Comparison of ENCODE assay signal across 8 cellular contexts in genomic region chr3:123489400-123490004, GRCh38. TPM values are rescaled to one million over a fixed set of nuclear protein-coding genes. Genes with fewer than 3 reads are reported as not detected.
DNase-seq lines count a peak whose midpoint lies in the region; ATAC-seq, FAIRE-seq and TF ChIP-seq lines count a peak whose summit lies in the region.

No MANE protein-coding gene starts in this region.

- H3K36me3 Mint-ChIP-seq in CD14-positive monocyte, result peaks cover 30 to 31% of the 10 kb centered on the region in 2 donors

- H3K4me2 ChIP-seq in neuronal stem cell (ENCODE audit: insufficient read depth, low read length, poor library complexity, severe bottlenecking), result no peak overlapping the region

- no peak overlapping the region for H4K8ac ChIP-seq in neuronal stem cell (ENCODE audit: low read depth, low read length)

- no peaks in the 10 kb centered on the region for H3K4me1 Mint-ChIP-seq in CD14-positive monocyte

- no peak overlapping the region for H3K27ac Mint-ChIP-seq in CD14-positive monocyte

- no peak overlapping the region for H2BK12ac ChIP-seq in neuronal stem cell (ENCODE audit: low read length)

- WGBS in neuronal stem cell (ENCODE audit: extremely low coverage in 2 of 2, insufficient read length in 2 of 2, insufficient replicate concordance in 1 of 2), 2 donors, result no CpG with 5 or more reads among the region's 8 CpGs

- H2AFZ ChIP-seq in neuronal stem cell (ENCODE audit: low read length), result no peak overlapping the region

- H3K9ac ChIP-seq in neuronal stem cell (ENCODE audit: low read depth, low read length, poor library complexity), result no peak overlapping the region

- peaks cover 5% of the 10 kb centered on the region; the same call in 1 of the 2 replicates for H3K4me1 ChIP-seq in HAP-1
- H3K4me1 ChIP-seq in neuronal stem cell (ENCODE audit: control insufficient read depth in 2 of 2, insufficient read depth in 1 of 2, low read depth in 1 of 2, low read length in 2 of 2), result peaks cover 0 to 6% of the 10 kb centered on the region in 2 donors

- no peak overlapping the region for H2AK5ac ChIP-seq in neuronal stem cell (ENCODE audit: low read depth, low read length)

- no peak overlapping the region for H3K4me3 ChIP-seq in HAP-1
- no peak overlapping the region for H3K4me3 ChIP-seq in fibroblast of the aortic adventitia (ENCODE audit: low read depth, low read length)
- no peak overlapping the region for H3K4me3 ChIP-seq in neuronal stem cell (ENCODE audit: low read length in 2 of 2)

- no peak overlapping the region for H2BK120ac ChIP-seq in neuronal stem cell (ENCODE audit: low read depth, low read length)

- H3K27me3 Mint-ChIP-seq in CD14-positive monocyte (ENCODE audit: low read depth in 3 of 3), result peaks cover 4 to 17% (median 5%) of the 10 kb centered on the region in 3 donors

- H3K18ac ChIP-seq in neuronal stem cell (ENCODE audit: low read length), result no peak overlapping the region

- no peak overlapping the region for H2BK15ac ChIP-seq in neuronal stem cell (ENCODE audit: low read length)

- H3K9me3 Mint-ChIP-seq in CD14-positive monocyte, result no peaks in the 10 kb centered on the region

- no peaks in the 10 kb centered on the region for H3K9me3 ChIP-seq in HAP-1
- H3K9me3 ChIP-seq in neuronal stem cell (replicated peaks in 1 of 2; ENCODE audit: control insufficient read depth in 2 of 2, insufficient read depth in 1 of 2, low read depth in 1 of 2, low read length in 2 of 2), result no peaks in the 10 kb centered on the region

- no peak overlapping the region for H3K14ac ChIP-seq in neuronal stem cell (ENCODE audit: low read length)

- FAIRE-seq in urothelium cell line (lab: Jason Lieb, UNC), result peak; percentile 77

- intact Hi-C loops in CD14-positive monocyte (cut with micrococcal nuclease), result no loop called here

- H3K23ac ChIP-seq in neuronal stem cell (ENCODE audit: low read depth, low read length, poor library complexity), result no peak overlapping the region

- H4K91ac ChIP-seq in neuronal stem cell (ENCODE audit: low read depth, low read length, poor library complexity), result no peak overlapping the region

- H3K36me3 ChIP-seq in HAP-1 (replicated peaks) (peaks cover 5% of the 10 kb centered on the region), neuronal stem cell (replicated peaks in 1 of 2; ENCODE audit: control insufficient read depth in 2 of 2, insufficient read depth in 2 of 2, low read length in 2 of 2) (peaks cover 0 to 20% of the 10 kb centered on the region in 2 donors)

- no peak overlapping the region for H3K27ac ChIP-seq in neuronal stem cell (replicated peaks; ENCODE audit: low read length)

- H3K4me3 Mint-ChIP-seq in CD14-positive monocyte, result no peak overlapping the region

- in situ Hi-C loops in HAP-1 (cut with MboI; ENCODE audit: low sequenced_read_pairs), result loop anchor here (5.0 kb wide), 1 partner anchor 162 kb away; no protein-coding TSS in a partner anchor

- H3K27me3 ChIP-seq in HAP-1 (ENCODE audit: low read depth) (no peaks in the 10 kb centered on the region), neuronal stem cell (ENCODE audit: control insufficient read depth in 3 of 3, insufficient read depth in 3 of 3, low read depth in 1 of 3, low read length in 3 of 3) (no peaks in the 10 kb centered on the region)

- no peak overlapping the region for H3K4ac ChIP-seq in neuronal stem cell (ENCODE audit: low read length)

- no peaks in the 10 kb centered on the region for H3K79me1 ChIP-seq in neuronal stem cell (ENCODE audit: low read depth, low read length)

- TF ChIP-seq CTCF in CD14-positive monocyte (IDR thresholded peaks at IDR 0.05), result peak; percentile 73
- TF ChIP-seq CTCF in fibroblast of the aortic adventitia (IDR thresholded peaks at IDR 0.05; ENCODE audit: insufficient read depth, low read length), result peak; percentile 94

- ATAC-seq in GM19395 (IDR thresholded peaks at IDR 0.05; ENCODE audit: unreplicated experiment), result no peak

- DNase-seq in CD14-positive monocyte (ENCODE audit: low spot score), result no peak
- DNase-seq in HAP-1 (ENCODE audit: low spot score in 2 of 2), result peak; percentile 47 to 82
- peak; percentile 83 for DNase-seq in NCI-H82 (lab: John Stamatoyannopoulos, UW)
- DNase-seq in activated T-cell treated with anti-CD3 and anti-CD28 coated beads for 4 hours, result peak; percentile 28
- peak; percentile 75 for DNase-seq in fibroblast of the aortic adventitia (ENCODE audit: low read depth)
- DNase-seq in neuronal stem cell (ENCODE audit: low spot score), result peak; percentile 55
- peak; percentile 78 for DNase-seq in urothelium cell line (ENCODE audit: low spot score)

- H2BK5ac ChIP-seq in neuronal stem cell (ENCODE audit: low read length), result no peak overlapping the region

RNA-seq across cellular contexts. Expression of gene ADCY5, which starts 40.6 kb away (rescaled TPM):
- not detected for polyA plus RNA-seq in CD14-positive monocyte
- under 0.01 and 0.41 TPM in 2 replicates for total RNA-seq in fibroblast of the aortic adventitia (ENCODE audit: low replicate concordance)
- polyA plus RNA-seq in neuronal stem cell (2013, experiment 1 of 2), result 2.2 TPM
- 2.2 TPM for polyA plus RNA-seq in neuronal stem cell (2013, experiment 2 of 2)
